ENCODE assay signal across 8 cellular contexts in the genomic region with DNA sequence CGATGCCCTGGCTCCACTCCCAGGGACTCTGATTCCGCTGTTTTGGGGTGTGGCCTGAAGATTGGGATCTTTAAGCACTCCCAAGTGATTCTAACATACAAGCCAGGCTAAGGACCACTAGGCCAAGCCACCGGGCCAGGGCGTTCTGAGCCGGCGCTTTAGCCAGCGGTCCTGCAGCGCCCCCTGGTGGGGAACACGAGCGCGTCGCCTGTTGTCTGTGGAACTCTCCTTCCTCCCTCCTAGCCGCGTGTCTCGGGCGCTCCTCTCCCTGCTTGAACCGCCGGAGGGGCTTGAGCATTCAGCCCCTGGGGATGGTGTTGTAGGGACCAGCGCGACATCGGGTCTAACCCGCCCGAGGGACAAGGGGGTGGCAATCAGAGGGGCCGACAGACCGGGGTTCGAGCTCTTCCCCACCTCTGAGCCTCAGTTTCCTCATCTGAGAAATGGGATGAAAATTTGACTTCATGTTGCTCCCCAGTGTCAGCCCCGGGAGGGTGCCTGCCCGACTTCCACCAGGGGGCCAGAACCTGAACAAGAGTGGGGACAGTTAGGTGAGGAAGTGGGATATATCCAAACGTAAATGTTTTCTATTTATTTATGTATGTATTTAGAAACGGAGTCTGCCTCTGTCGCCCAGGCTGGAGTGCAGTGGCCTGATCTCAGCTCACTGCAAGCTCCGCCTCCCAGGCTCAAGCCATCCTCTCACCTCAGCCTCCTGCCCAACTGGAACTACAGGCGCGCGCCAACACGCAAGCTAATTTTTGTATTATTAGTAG. TPM values are rescaled to one million over a fixed set of nuclear protein-coding genes. Genes with fewer than 3 reads are reported as not detected.
A peak's percentile ranks its signal among the peaks of the same experiment; 100 is the strongest.
DNase-seq lines count a peak whose midpoint lies in the region; ATAC-seq and TF ChIP-seq lines count a peak whose summit lies in the region.

No MANE protein-coding gene starts in this region.

- H3F3A ChIP-seq in neural cell (ENCODE audit: insufficient read depth, low read length, poor library complexity, severe bottlenecking): no peaks in the 10 kb centered on the region

- H3K4me3 ChIP-seq in OCI-LY3 (ENCODE audit: low read length) (peak overlapping the region; percentile 61), neural cell (ENCODE audit: low read length) (no peak overlapping the region)

- TF ChIP-seq RAD21 in neural cell (conservative IDR thresholded peaks at IDR 0.05): peak; percentile 99

- H2AFZ ChIP-seq in OCI-LY3 (ENCODE audit: low read depth, low read length) (peak overlapping the region; percentile 92), neural cell (ENCODE audit: low read depth, low read length) (no peak overlapping the region)

- peak overlapping the region in 2 of 7 donors; percentile 22 to 41 for H3K27ac Mint-ChIP-seq in CD14-positive monocyte
- peak overlapping the region; percentile 52; the same call in 1 of the 2 replicates for H3K27ac Mint-ChIP-seq in HFFc6

- H3K27me3 Mint-ChIP-seq in CD14-positive monocyte (ENCODE audit: low read depth in 3 of 3): peaks cover 11 to 24% (median 15%) of the 10 kb centered on the region in 3 donors
- peaks cover 15% of the 10 kb centered on the region for H3K27me3 Mint-ChIP-seq in HFFc6 (ENCODE audit: insufficient read depth)

- peak; percentile 23 for TF ChIP-seq EP300 in neural cell (conservative IDR thresholded peaks at IDR 0.05; ENCODE audit: poor library complexity, severe bottlenecking)

- DNase-seq in CD14-positive monocyte (ENCODE audit: low spot score): peak; percentile 72
- peak; percentile 18 for DNase-seq in HFFc6
- DNase-seq in activated T-cell treated with anti-CD3 and anti-CD28 coated beads, Interleukin-2, amount 50 U/mL, for 1 hour: peak; percentile 80
- peak; percentile 59 for DNase-seq in fibroblast of gingiva (ENCODE audit: low read depth)
- peak; percentile 91 for DNase-seq in stimulated activated naive CD8-positive, alpha-beta T cell treated with anti-CD3 and anti-CD28 coated beads, Interleukin-15, Interleukin-2, amounts not matched to agents 100 U/mL and 50 U/mL, for 24 hours

- H3K27ac ChIP-seq in OCI-LY3 (ENCODE audit: low read length): no peak overlapping the region
- no peak overlapping the region for H3K27ac ChIP-seq in neural cell (ENCODE audit: low read length)

- H3K36me3 Mint-ChIP-seq in CD14-positive monocyte (peaks cover 0 to 2% of the 10 kb centered on the region in 2 donors), HFFc6 (ENCODE audit: low read depth) (peaks cover 11% of the 10 kb centered on the region)

- H3K9ac ChIP-seq in OCI-LY3 (ENCODE audit: low read length): no peak overlapping the region; the same call in 1 of the 2 replicates
- H3K9ac ChIP-seq in neural cell (ENCODE audit: low read length): peak overlapping the region; percentile 2

- no peaks in the 10 kb centered on the region for H4K20me1 ChIP-seq in OCI-LY3 (ENCODE audit: insufficient read depth, low read length)
- no peaks in the 10 kb centered on the region for H4K20me1 ChIP-seq in neural cell (ENCODE audit: insufficient read depth)

- H3K27me3 ChIP-seq in OCI-LY3 (ENCODE audit: low read depth, low read length) (peaks cover 7% of the 10 kb centered on the region; the same call in 1 of the 2 replicates), neural cell (ENCODE audit: insufficient read depth, low read depth, low read length) (no peaks in the 10 kb centered on the region)

- H3K4me2 ChIP-seq in OCI-LY3 (ENCODE audit: low read length) (peak overlapping the region; percentile 66), neural cell (ENCODE audit: low read length) (no peak overlapping the region)

- H3K9me2 ChIP-seq in neural cell (ENCODE audit: insufficient read depth, low read length): no peaks in the 10 kb centered on the region

- H3K4me1 Mint-ChIP-seq in CD14-positive monocyte: peaks cover 10% of the 10 kb centered on the region
- peaks cover 13% of the 10 kb centered on the region for H3K4me1 Mint-ChIP-seq in HFFc6 (ENCODE audit: low read depth)

- peak; percentile 77 for ATAC-seq in stimulated activated naive CD8-positive, alpha-beta T cell treated with anti-CD3 and anti-CD28 coated beads, Interleukin-15, Interleukin-2, amounts not matched to agents 100 U/mL and 50 U/mL, for 24 hours
- no peak for ATAC-seq in HG02840 (IDR thresholded peaks at IDR 0.05; ENCODE audit: low FRiP score, unreplicated experiment)

- H3K4me3 Mint-ChIP-seq in CD14-positive monocyte (no peak overlapping the region), HFFc6 (no peak overlapping the region; the same call in 1 of the 2 replicates)

- intact Hi-C loops in CD14-positive monocyte (cut with micrococcal nuclease): loop anchor here (2.0 kb wide), 2 partner anchors 111 to 119 kb away; no protein-coding TSS in a partner anchor

- H3K9me3 Mint-ChIP-seq in CD14-positive monocyte (peaks cover 3 to 14% (median 10%) of the 10 kb centered on the region in 7 donors), HFFc6 (peaks cover 15% of the 10 kb centered on the region)

- no peaks in the 10 kb centered on the region for H3K9me3 ChIP-seq in OCI-LY3 (ENCODE audit: insufficient read depth, low read length)
- H3K9me3 ChIP-seq in neural cell (ENCODE audit: low read length): peaks cover 3% of the 10 kb centered on the region

- H3K36me3 ChIP-seq in OCI-LY3 (replicated peaks; ENCODE audit: low read depth, low read length) (no peaks in the 10 kb centered on the region), neural cell (ENCODE audit: insufficient read depth, low read length) (no peaks in the 10 kb centered on the region)

- H3K79me2 ChIP-seq in OCI-LY3 (ENCODE audit: low read length) (no peaks in the 10 kb centered on the region), neural cell (replicated peaks; ENCODE audit: insufficient read depth, low read length) (no peaks in the 10 kb centered on the region)

- TF ChIP-seq CTCF in CD14-positive monocyte (IDR thresholded peaks at IDR 0.05): peak; percentile 89
- TF ChIP-seq CTCF in HFFc6 (IDR thresholded peaks at IDR 0.05): peak; percentile 93
- TF ChIP-seq CTCF in OCI-LY3 (IDR thresholded peaks at IDR 0.05; ENCODE audit: low read depth, low read length): peak; percentile 97
- TF ChIP-seq CTCF in neural cell (IDR thresholded peaks at IDR 0.05; ENCODE audit: poor library complexity, severe bottlenecking): peak; percentile 97

- peaks cover 13% of the 10 kb centered on the region; the same call in 1 of the 2 replicates for H3K4me1 ChIP-seq in OCI-LY3 (ENCODE audit: low read length)

TF ChIP-seq in neural cell, 6 proteins besides CTCF, POLR2A, EP300 and RAD21:
- no peak for TF ChIP-seq TAF1 (IDR thresholded peaks at IDR 0.05; ENCODE audit: low read depth)
- peak; percentile 100 for TF ChIP-seq SMC3 (conservative IDR thresholded peaks at IDR 0.05; ENCODE audit: poor library complexity)

RNA-seq across cellular contexts. Expression of a gene that starts 18.0 kb away (rescaled TPM):
- polyA plus RNA-seq in CD14-positive monocyte (under 1 TPM in 1 of 2 donors, not detected in 1; 0.16 TPM), neural cell (9.9 and 10.1 TPM in 2 replicates)
- under 1 TPM in 4 of 6 experiments, not detected in 2; 0.02 to 0.17 (median 0.07) TPM for total RNA-seq in HFFc6 (2021; fragmentation: NEBNext Ultra II Directional; extraction: Animal tissue kit (Norgen Biotek cat#: 25700))
- polyA minus RNA-seq in neural cell: 24.0 and 27.0 TPM in 2 replicates

RNA-seq across cellular contexts. Expression of a gene that starts 42.3 kb away (rescaled TPM):
- polyA plus RNA-seq in CD14-positive monocyte (not detected), neural cell (234 and 238 TPM in 2 replicates)
- total RNA-seq in HFFc6 (2021; fragmentation: NEBNext Ultra II Directional; extraction: Animal tissue kit (Norgen Biotek cat#: 25700)): 10 to 100 TPM in 2 of 6 experiments, 1 to 10 TPM in 4; 8.6 to 13.1 (median 9.2) TPM
- polyA minus RNA-seq in neural cell: 182 and 186 TPM in 2 replicates

Comparison
In these comparisons a context has a peak if more than half of its experiments do, and no peak if none do; other contexts are left out.
1. DNase-seq: peak in every context shown above with its lines; median percentile 91 in stimulated activated naive CD8-positive, alpha-beta T cell treated with anti-CD3 and anti-CD28 coated beads, Interleukin-15, Interleukin-2, amounts not matched to agents 100 U/mL and 50 U/mL, for 24 hours; 80 in activated T-cell treated with anti-CD3 and anti-CD28 coated beads, Interleukin-2, amount 50 U/mL, for 1 hour; 72 in CD14-positive monocyte; 59 in fibroblast of gingiva; 18 in HFFc6.
2. RNA of a gene that starts 42.3 kb away (polyA plus RNA-seq): 234 to 238 TPM in neural cell; not detected in CD14-positive monocyte; every median in the first group is over 100 times any median in the second.
3. Peak in every context shown above with its lines, with median percentiles within 50 percentile points of each other: CTCF ChIP-seq.